23 cellular contexts compared by ENCODE assay signal in genomic region chr2:239724194-239724849, GRCh38.
DNase-seq lines count a peak whose midpoint lies in the region; ATAC-seq, FAIRE-seq and TF ChIP-seq lines count a peak whose summit lies in the region.
"Had no signal": no experiment of that assay in that cellular context is flagged by ENCODE, and none has a peak within 500 bp of the region (broad histone marks: within the 10 kb centered on the region; RNA-seq: fewer than 3 reads in every experiment).

No MANE protein-coding gene starts in this region.

- DNase-seq in right lobe of liver, result peak in 2 of 3 donors; percentile 30
- DNase-seq in HepG2 (ENCODE audit: low spot score), result no peak
- DNase-seq in cerebellar cortex (ENCODE audit: low spot score), result peak; percentile 51
- DNase-seq in neural progenitor cell (ENCODE audit: low spot score), result no peak
- peak; percentile 2 to 9 for DNase-seq in uterus
- DNase-seq in NCI-H446 (lab: John Stamatoyannopoulos, UW), result no peak
- no peak for DNase-seq in brain microvascular endothelial cell
- DNase-seq: activated CD4-positive, alpha-beta T cell treated with anti-CD3 and anti-CD28 coated beads for 4 hours; activated CD8-positive, alpha-beta memory T cell treated with anti-CD3 and anti-CD28 coated beads, Interleukin-2, amount 10 ng/mL, durations not matched to agents 7 days and 5 days; CD4-positive, CD25-positive, alpha-beta regulatory T cell; DMS53; erythroblast; foreskin keratinocyte; mammary epithelial cell; naive B cell; NCI-H1105 treated with DMSO at 0.1 percent for 48 hours; NCI-H82; SIG-M5; stimulated activated CD4-positive, alpha-beta T cell treated with anti-CD3 and anti-CD28 coated beads, Interleukin-2, amount 100 ng/mL, for 24 hours; stimulated activated naive CD4-positive, alpha-beta T cell had no signal

- H3K9ac ChIP-seq in HepG2 (ENCODE audit: insufficient read depth, low read depth, low read length) (no peak overlapping the region), neural progenitor cell (no peak overlapping the region)

- H3K4me2 ChIP-seq in HepG2 (ENCODE audit: low read depth, low read length) (no peak overlapping the region), neural progenitor cell (no peak overlapping the region)

- no peak for ATAC-seq in right lobe of liver
- no peak for ATAC-seq in HepG2
- no peak for ATAC-seq in HG02852 (IDR thresholded peaks at IDR 0.05; ENCODE audit: unreplicated experiment)
- ATAC-seq: activated CD8-positive, alpha-beta memory T cell treated with anti-CD3 and anti-CD28 coated beads, Interleukin-2, amount 10 ng/mL, durations not matched to agents 7 days and 5 days; foreskin keratinocyte had no signal

- TF ChIP-seq CTCF in right lobe of liver (IDR thresholded peaks at IDR 0.05), result no peak
- no peak for TF ChIP-seq CTCF in HepG2 (CRISPR knock-in tag; IDR thresholded peaks at IDR 0.05)
- no peak for TF ChIP-seq CTCF in neural progenitor cell (IDR thresholded peaks at IDR 0.05)
- no peak for TF ChIP-seq CTCF in uterus (IDR thresholded peaks at IDR 0.05)
- TF ChIP-seq CTCF in brain microvascular endothelial cell (IDR thresholded peaks at IDR 0.05; ENCODE audit: low read depth, low read length, missing control alignments), result no peak

- peaks cover 17% of the 10 kb centered on the region for H3K27me3 Mint-ChIP-seq in neural progenitor cell (ENCODE audit: insufficient read depth, low read depth)
- H3K27me3 Mint-ChIP-seq: activated CD8-positive, alpha-beta memory T cell treated with anti-CD3 and anti-CD28 coated beads, Interleukin-2, amount 10 ng/mL, durations not matched to agents 7 days and 5 days; CD4-positive, CD25-positive, alpha-beta regulatory T cell; naive B cell had no signal

- no peak for TF ChIP-seq RAD21 in HepG2 (CRISPR knock-in tag; IDR thresholded peaks at IDR 0.05)

- FAIRE-seq in HepG2 (lab: Jason Lieb, UNC), result no peak
- FAIRE-seq: islet of Langerhans had no signal

- in situ Hi-C loops in HepG2 (cut with HindIII; ENCODE audit: extremely low pct_ligation_motif_present, low pct_unique_long_range_greater_than_20kb) (no loop called here), brain microvascular endothelial cell (cut with HindIII; ENCODE audit: low pct_ligation_motif_present, low sequenced_read_pairs) (no loop called here)

- H3K36me3 ChIP-seq in right lobe of liver (no peaks in the 10 kb centered on the region), HepG2 (replicated peaks in 1 of 2; ENCODE audit: control insufficient read depth in 1 of 2, insufficient read depth in 2 of 2, low read length in 2 of 2) (no peaks in the 10 kb centered on the region), neural progenitor cell (no peaks in the 10 kb centered on the region), uterus (no peaks in the 10 kb centered on the region), brain microvascular endothelial cell (replicated peaks) (no peaks in the 10 kb centered on the region)
- H3K36me3 ChIP-seq: tibial nerve had no signal

- H4K20me1 ChIP-seq in HepG2 (ENCODE audit: insufficient read depth, low read length) (peaks cover 9% of the 10 kb centered on the region; the same call in 1 of the 2 replicates), neural progenitor cell (ENCODE audit: low read depth) (no peaks in the 10 kb centered on the region)

- no peak overlapping the region for H3K27ac Mint-ChIP-seq in neural progenitor cell
- H3K27ac Mint-ChIP-seq: activated CD8-positive, alpha-beta memory T cell treated with anti-CD3 and anti-CD28 coated beads, Interleukin-2, amount 10 ng/mL, durations not matched to agents 7 days and 5 days; naive B cell had no signal

- peak overlapping the region; percentile 34 for H3K4me3 Mint-ChIP-seq in neural progenitor cell
- H3K4me3 Mint-ChIP-seq: activated CD8-positive, alpha-beta memory T cell treated with anti-CD3 and anti-CD28 coated beads, Interleukin-2, amount 10 ng/mL, durations not matched to agents 7 days and 5 days; CD4-positive, CD25-positive, alpha-beta regulatory T cell; naive B cell had no signal

- 73% methylated on average over 3 of the region's 16 CpGs for WGBS in right lobe of liver (ENCODE audit: insufficient coverage, low coverage, low lambda C conversion rate, missing lambda C conversion rate)
- WGBS in HepG2 (ENCODE audit: low lambda C conversion rate), result 2% methylated on average over 8 of the region's 16 CpGs

- no peaks in the 10 kb centered on the region for H3F3A ChIP-seq in neural progenitor cell (ENCODE audit: low read depth)

- H3K9me3 Mint-ChIP-seq in neural progenitor cell, result no peaks in the 10 kb centered on the region
- H3K9me3 Mint-ChIP-seq: naive B cell had no signal

- no peak overlapping the region for H3K27ac ChIP-seq in right lobe of liver
- H3K27ac ChIP-seq in HepG2 (ENCODE audit: extremely low read length, insufficient read depth, low read length), result no peak overlapping the region
- H3K27ac ChIP-seq in neural progenitor cell, result no peak overlapping the region
- H3K27ac ChIP-seq in uterus, result no peak overlapping the region
- H3K27ac ChIP-seq in brain microvascular endothelial cell, result no peak overlapping the region
- H3K27ac ChIP-seq: foreskin keratinocyte, tibial nerve had no signal

- H3K79me2 ChIP-seq in HepG2 (ENCODE audit: insufficient read depth, low read length) (no peaks in the 10 kb centered on the region), neural progenitor cell (ENCODE audit: low read depth) (no peaks in the 10 kb centered on the region)

- no TSS peak for BruUV-seq in HepG2 (replicated peaks; lab: Mats Ljungman, UMichigan)

- no peaks in the 10 kb centered on the region for H3K36me3 Mint-ChIP-seq in neural progenitor cell
- H3K36me3 Mint-ChIP-seq: activated CD8-positive, alpha-beta memory T cell treated with anti-CD3 and anti-CD28 coated beads, Interleukin-2, amount 10 ng/mL, durations not matched to agents 7 days and 5 days; CD4-positive, CD25-positive, alpha-beta regulatory T cell; naive B cell had no signal

- no peaks in the 10 kb centered on the region for H3K27me3 ChIP-seq in right lobe of liver
- peaks cover 22 to 87% of the 10 kb centered on the region in 2 experiments for H3K27me3 ChIP-seq in HepG2 (ENCODE audit: control insufficient read depth in 1 of 2, insufficient read depth in 2 of 2, low read length in 2 of 2)
- no peaks in the 10 kb centered on the region for H3K27me3 ChIP-seq in neural progenitor cell
- no peaks in the 10 kb centered on the region for H3K27me3 ChIP-seq in uterus
- no peaks in the 10 kb centered on the region for H3K27me3 ChIP-seq in brain microvascular endothelial cell (replicated peaks)
- H3K27me3 ChIP-seq: tibial nerve had no signal

- TF ChIP-seq EP300 in HepG2 (IDR thresholded peaks at IDR 0.05; ENCODE audit: low read depth in 2 of 2, low read length in 2 of 2) (no peak), HepG2 (CRISPR knock-in tag; IDR thresholded peaks at IDR 0.05; ENCODE audit: borderline replicate concordance) (no peak)

- intact Hi-C loops in right lobe of liver (cut with DNase I), result no loop called here
- intact Hi-C loops in HepG2 (cut with micrococcal nuclease; ENCODE audit: unreplicated experiment), result no loop called here
- intact Hi-C loops in uterus (cut with DNase I; ENCODE audit: low total_unique reads), result no loop called here

- POLR2A ChIA-PET in HepG2 (lab: Yijun Ruan, JAX), result no interaction called here

- H3K9me3 ChIP-seq in right lobe of liver (no peaks in the 10 kb centered on the region), HepG2 (ENCODE audit: low read length) (no peaks in the 10 kb centered on the region), neural progenitor cell (ENCODE audit: low read depth) (no peaks in the 10 kb centered on the region), uterus (no peaks in the 10 kb centered on the region)
- H3K9me3 ChIP-seq: tibial nerve had no signal

- H3K4me3 ChIP-seq in right lobe of liver, result no peak overlapping the region
- no peak overlapping the region for H3K4me3 ChIP-seq in HepG2 (replicated peaks in 1 of 3; ENCODE audit: insufficient read depth in 1 of 3, low read depth in 2 of 3, low read length in 3 of 3)
- H3K4me3 ChIP-seq in neural progenitor cell, result no peak overlapping the region
- no peak overlapping the region for H3K4me3 ChIP-seq in uterus
- H3K4me3 ChIP-seq in brain microvascular endothelial cell (ENCODE audit: low read depth, low read length), result no peak overlapping the region
- H3K4me3 ChIP-seq: tibial nerve had no signal

- peaks cover 13% of the 10 kb centered on the region for H3K4me1 Mint-ChIP-seq in neural progenitor cell
- H3K4me1 Mint-ChIP-seq: activated CD8-positive, alpha-beta memory T cell treated with anti-CD3 and anti-CD28 coated beads, Interleukin-2, amount 10 ng/mL, durations not matched to agents 7 days and 5 days; CD4-positive, CD25-positive, alpha-beta regulatory T cell; naive B cell had no signal

- H2AFZ ChIP-seq in HepG2 (ENCODE audit: low read length) (no peak overlapping the region), neural progenitor cell (replicated peaks) (no peak overlapping the region)

- H3K4me1 ChIP-seq in right lobe of liver, result no peaks in the 10 kb centered on the region
- H3K4me1 ChIP-seq in HepG2 (ENCODE audit: insufficient read depth, low read length), result no peaks in the 10 kb centered on the region
- H3K4me1 ChIP-seq in neural progenitor cell, result no peaks in the 10 kb centered on the region
- H3K4me1 ChIP-seq in uterus, result no peaks in the 10 kb centered on the region
- H3K4me1 ChIP-seq: foreskin keratinocyte had no signal

- TF ChIP-seq POLR2A in right lobe of liver (IDR thresholded peaks at IDR 0.05), result no peak
- TF ChIP-seq POLR2A in HepG2 (IDR thresholded peaks at IDR 0.05; ENCODE audit: insufficient read depth in 1 of 2, low read depth in 2 of 2, low read length in 2 of 2), result no peak
- TF ChIP-seq POLR2A in uterus (IDR thresholded peaks at IDR 0.05), result no peak

- CTCF ChIA-PET in HepG2 (lab: Yijun Ruan, JAX; ENCODE audit: low intra/inter-chr PET ratio, low total read pairs), result no interaction called here

TF ChIP-seq in HepG2, 621 proteins besides CTCF, POLR2A, EP300 and RAD21:
- no peak for TF ChIP-seq DR1 (CRISPR knock-in tag; IDR thresholded peaks at IDR 0.05)
- no peak for TF ChIP-seq DBP (CRISPR knock-in tag; IDR thresholded peaks at IDR 0.05; ENCODE audit: not compliant biosample characterization)
- TF ChIP-seq NFE2 (CRISPR knock-in tag; IDR thresholded peaks at IDR 0.05), result no peak

Comparison
In these comparisons a context has a peak if more than half of its experiments do, and no peak if none do; other contexts are left out.
1. DNase-seq: peak in right lobe of liver (2 of 3), cerebellar cortex (single experiment) and uterus (2 of 2); none in HepG2 (single experiment), neural progenitor cell (single experiment), NCI-H446 (0 of 2) and brain microvascular endothelial cell (single experiment).